In the genomic region with DNA sequence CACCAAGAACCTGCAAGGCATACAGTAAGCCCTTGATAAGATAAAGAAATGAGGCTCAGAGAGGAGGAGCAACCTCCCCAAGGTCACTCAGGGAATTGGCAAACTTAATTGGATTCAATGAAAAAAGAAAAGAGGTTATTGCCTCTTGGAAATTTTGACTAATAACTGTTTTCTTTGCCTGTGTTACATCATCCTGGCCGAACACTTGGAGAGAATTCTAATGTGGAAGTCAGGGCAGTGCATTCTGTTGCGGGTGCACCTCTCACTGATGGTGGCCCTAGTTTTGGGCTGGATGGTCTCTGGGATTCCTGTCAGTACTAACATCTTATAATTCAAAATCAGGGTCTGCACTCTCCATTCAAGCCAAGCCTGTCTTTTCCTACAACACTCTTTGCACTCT, we compare ENCODE assay signal across 23 cellular contexts.
"Had no signal": no experiment of that assay in that cellular context is flagged by ENCODE, and none has a peak within 500 bp of the region (broad histone marks: within the 10 kb centered on the region; RNA-seq: fewer than 3 reads in every experiment).

No MANE protein-coding gene starts in this region.

- H3K4me1 ChIP-seq: lower lobe of right lung, pancreas, prostate gland, suprapubic skin, uterus had no signal

- H2AFZ ChIP-seq: hepatocyte had no signal

- H3K27ac ChIP-seq: hepatocyte, lower lobe of right lung, pancreas, prostate gland, sigmoid colon, spleen, suprapubic skin had no signal

- ATAC-seq: left lobe of liver; lower lobe of right lung; naive thymus-derived CD8-positive, alpha-beta T cell; pancreas; right cardiac atrium; stimulated activated effector memory CD8-positive, alpha-beta T cell treated with anti-CD3 and anti-CD28 coated beads, Interleukin-12 subunit alpha, Interleukin-12 subunit beta, amount 100 ng/mL, for 72 hours had no signal

- DNase-seq: islet precursor cell; lower lobe of right lung; mammary epithelial cell; mesenchymal stem cell; naive thymus-derived CD8-positive, alpha-beta T cell; nucleus accumbens; pancreas; retina; right cardiac atrium; sigmoid colon; small intestine; spleen; stimulated activated CD4-positive, alpha-beta T cell treated with anti-CD3 and anti-CD28 coated beads, Interleukin-4, amount 100 ng/mL, for 24 hours; stimulated activated naive CD4-positive, alpha-beta T cell; tibial artery; trophoblast cell had no signal

- H3K4me3 ChIP-seq: hepatocyte, lower lobe of right lung, pancreas, prostate gland, sigmoid colon, spleen, suprapubic skin, thoracic aorta, tibial artery, uterus had no signal

- H3K4me2 ChIP-seq: hepatocyte had no signal

- H3K36me3 ChIP-seq: lower lobe of right lung, pancreas, prostate gland, sigmoid colon, spleen, suprapubic skin, thoracic aorta, tibial artery, uterus had no signal

- H3K79me2 ChIP-seq: hepatocyte had no signal

- H3K9me3 ChIP-seq: lower lobe of right lung, pancreas, prostate gland, sigmoid colon, suprapubic skin, thoracic aorta, uterus had no signal

- H3K27me3 ChIP-seq: hepatocyte, pancreas, sigmoid colon, spleen, suprapubic skin, tibial artery, uterus had no signal
